Comparison of ENCODE assay signal across 21 cellular contexts in the genomic region with DNA sequence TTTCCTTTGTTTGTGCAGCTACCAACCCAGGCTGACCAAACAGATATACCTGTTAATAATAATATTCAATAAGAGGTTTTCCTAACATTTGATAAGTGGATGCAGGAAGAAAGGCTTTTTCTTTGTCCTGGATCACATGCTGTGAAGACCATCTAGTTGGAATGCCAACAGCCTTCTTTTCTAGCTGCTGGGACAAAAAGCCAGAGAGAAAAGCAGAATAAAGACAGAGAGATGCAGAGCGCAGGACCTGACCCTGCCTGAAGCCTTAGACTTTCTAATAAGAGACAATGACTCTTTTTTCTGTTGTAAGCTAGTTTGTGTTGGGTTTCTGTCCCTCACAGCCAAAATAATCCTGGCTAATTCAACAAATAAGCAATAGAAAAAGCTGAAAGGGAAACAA.
"Had no signal": no experiment of that assay in that cellular context is flagged by ENCODE, and none has a peak within 500 bp of the region (broad histone marks: within the 10 kb centered on the region; RNA-seq: fewer than 3 reads in every experiment).

No MANE protein-coding gene starts in this region.

- H3K36me3 ChIP-seq: brain microvascular endothelial cell, lower lobe of right lung, prostate gland, tibial artery had no signal

- H3K36me3 Mint-ChIP-seq: mesothelial cell of epicardium, T-cell had no signal

- ATAC-seq: activated CD8-positive, alpha-beta T cell treated with anti-CD3 and anti-CD28 coated beads for 36 hours; activated T-cell treated with anti-CD3 and anti-CD28 coated beads, Interleukin-2, amount 50 U/mL, for 4 hours; foreskin keratinocyte; lower lobe of right lung; right cardiac atrium; stimulated activated naive CD8-positive, alpha-beta T cell treated with anti-CD3 and anti-CD28 coated beads, Interleukin-15, Interleukin-2, amounts not matched to agents 100 U/mL and 50 U/mL, for 24 hours; T-cell had no signal

- DNase-seq: activated CD4-positive, alpha-beta T cell treated with anti-CD3 and anti-CD28 coated beads, Interleukin-2, amount 10 ng/mL, durations not matched to agents 24 days and 14 days; activated CD4-positive, CD25-positive, alpha-beta regulatory T cell; activated CD8-positive, alpha-beta T cell treated with anti-CD3 and anti-CD28 coated beads for 36 hours; activated effector memory CD4-positive, alpha-beta T cell treated with anti-CD3 and anti-CD28 coated beads, Interleukin-2, amount 50 U/mL, for 16 hours; activated naive CD4-positive, alpha-beta T cell treated with anti-CD3 and anti-CD28 coated beads, Interleukin-2, amount 50 U/mL, for 16 hours; activated T-cell treated with anti-CD3 and anti-CD28 coated beads, Interleukin-2, amount 50 U/mL, for 4 hours; aorta; brain microvascular endothelial cell; central memory CD4-positive, alpha-beta T cell; dorsolateral prefrontal cortex; foreskin keratinocyte; head of caudate nucleus; lower lobe of right lung; right cardiac atrium; stimulated activated naive CD8-positive, alpha-beta T cell treated with anti-CD3 and anti-CD28 coated beads, Interleukin-15, Interleukin-2, amounts not matched to agents 100 U/mL and 50 U/mL, for 24 hours; T-cell; tibial artery had no signal

- H3K9me3 ChIP-seq: lower lobe of right lung, prostate gland, tibial artery had no signal

- H3K27ac ChIP-seq: brain microvascular endothelial cell, foreskin keratinocyte, lower lobe of right lung, prostate gland, skin epidermis, tibial artery had no signal

- H3K27ac Mint-ChIP-seq: activated CD4-positive, alpha-beta T cell treated with anti-CD3 and anti-CD28 coated beads, Interleukin-2, amount 10 ng/mL, durations not matched to agents 24 days and 14 days; activated CD8-positive, alpha-beta T cell treated with anti-CD3 and anti-CD28 coated beads for 36 hours; mesothelial cell of epicardium; nephron; T-cell had no signal

- H3K9me3 Mint-ChIP-seq: mesothelial cell of epicardium, nephron had no signal

- H3K27me3 ChIP-seq: brain microvascular endothelial cell, dorsolateral prefrontal cortex, foreskin keratinocyte, tibial artery had no signal

- H3K4me1 Mint-ChIP-seq: activated CD4-positive, alpha-beta T cell treated with anti-CD3 and anti-CD28 coated beads, Interleukin-2, amount 10 ng/mL, durations not matched to agents 24 days and 14 days; mesothelial cell of epicardium; T-cell had no signal

- H3K4me3 Mint-ChIP-seq: activated CD4-positive, alpha-beta T cell treated with anti-CD3 and anti-CD28 coated beads, Interleukin-2, amount 10 ng/mL, durations not matched to agents 24 days and 14 days; activated CD8-positive, alpha-beta T cell treated with anti-CD3 and anti-CD28 coated beads for 36 hours; activated T-cell treated with anti-CD3 and anti-CD28 coated beads, Interleukin-2, amount 50 U/mL, for 4 hours; mesothelial cell of epicardium; nephron; T-cell had no signal

- H3K4me1 ChIP-seq: foreskin keratinocyte, lower lobe of right lung, prostate gland, tibial artery had no signal

- H3K27me3 Mint-ChIP-seq: activated CD4-positive, alpha-beta T cell treated with anti-CD3 and anti-CD28 coated beads, Interleukin-2, amount 10 ng/mL, durations not matched to agents 24 days and 14 days; activated CD8-positive, alpha-beta T cell treated with anti-CD3 and anti-CD28 coated beads for 36 hours; T-cell had no signal

- H3K4me3 ChIP-seq: dorsolateral prefrontal cortex, lower lobe of right lung, prostate gland, skin epidermis, tibial artery had no signal
